In genomic region chr10:60444494-60445064, GRCh38 we compare ENCODE assay signal across 8 cellular contexts.
DNase-seq lines count a peak whose midpoint lies in the region; ATAC-seq and TF ChIP-seq lines count a peak whose summit lies in the region.

No MANE protein-coding gene starts in this region.

- H3K4me2 ChIP-seq in parathyroid adenoma (ENCODE audit: low read length): no peak overlapping the region

- no peaks in the 10 kb centered on the region for H3K79me2 ChIP-seq in parathyroid adenoma

- no peaks in the 10 kb centered on the region for H3K36me3 ChIP-seq in parathyroid adenoma (ENCODE audit: control insufficient read depth, insufficient read depth, low read length)

- TF ChIP-seq CTCF in NB4 (IDR thresholded peaks at IDR 0.05; ENCODE audit: low read depth, low read length) (no peak), parathyroid adenoma (IDR thresholded peaks at IDR 0.05) (peak; percentile 48)

- no peak overlapping the region for H2AFZ ChIP-seq in parathyroid adenoma

- H3K27me3 ChIP-seq in parathyroid adenoma (ENCODE audit: control insufficient read depth, insufficient read depth, low read length): no peaks in the 10 kb centered on the region

- H3K27ac ChIP-seq in parathyroid adenoma: no peak overlapping the region
- no peak overlapping the region for H3K27ac ChIP-seq in substantia nigra (ENCODE audit: low read depth, low read length, poor library complexity, severe bottlenecking)

- H3K4me1 ChIP-seq in parathyroid adenoma: no peaks in the 10 kb centered on the region

- no peak overlapping the region for H3K4me3 ChIP-seq in NB4 (ENCODE audit: low read depth, low read length)
- no peak overlapping the region for H3K4me3 ChIP-seq in parathyroid adenoma (ENCODE audit: low read depth, low read length)

- no peak for TF ChIP-seq POLR2A in NB4 (IDR thresholded peaks at IDR 0.05; ENCODE audit: extremely low read depth, insufficient read length)

- H3K9ac ChIP-seq in parathyroid adenoma: no peak overlapping the region

- no peaks in the 10 kb centered on the region for H3K9me3 ChIP-seq in parathyroid adenoma (ENCODE audit: control insufficient read depth, low read length)

- ATAC-seq in GM21786 (IDR thresholded peaks at IDR 0.05; ENCODE audit: unreplicated experiment) (no peak), HG02759 (IDR thresholded peaks at IDR 0.05; ENCODE audit: unreplicated experiment) (no peak)

- peak; percentile 59 for DNase-seq in ELR (ENCODE audit: low read depth)
- peak; percentile 18 for DNase-seq in NB4 (ENCODE audit: low read depth)
- DNase-seq in dedifferentiated amniotic fluid mesenchymal stem cell (ENCODE audit: extremely low spot score): peak; percentile 73
- no peak for DNase-seq in substantia nigra (lab: John Stamatoyannopoulos, UW)
- DNase-seq in T-helper 9 cell: no peak

Comparison
In these comparisons a context has a peak if more than half of its experiments do, and no peak if none do; other contexts are left out.
1. DNase-seq: peak in ELR (single experiment), NB4 (single experiment) and dedifferentiated amniotic fluid mesenchymal stem cell (single experiment); none in substantia nigra (0 of 49) and T-helper 9 cell (single experiment).